10 cellular contexts compared by ENCODE assay signal in genomic region chr10:95360122-95360715, GRCh38.
DNase-seq lines count a peak whose midpoint lies in the region; ATAC-seq lines count a peak whose summit lies in the region.
"Had no signal": no experiment of that assay in that cellular context is flagged by ENCODE, and none has a peak within 500 bp of the region (broad histone marks: within the 10 kb centered on the region; RNA-seq: fewer than 3 reads in every experiment).

No MANE protein-coding gene starts in this region.

- H3K36me3 ChIP-seq in GM23248 (ENCODE audit: low read depth) = no peaks in the 10 kb centered on the region

- no peak overlapping the region; the same call in 1 of the 2 replicates for H2AFZ ChIP-seq in GM23248

- H3K9me3 ChIP-seq in GM23248 (ENCODE audit: low read depth) = no peaks in the 10 kb centered on the region

- no peak overlapping the region for H3K4me2 ChIP-seq in GM23248 (ENCODE audit: unreplicated experiment)

- peak; percentile 41 for DNase-seq in CMK (ENCODE audit: low read depth)
- peak; percentile 2 for DNase-seq in NCI-H446 treated with DMSO at 0.1 percent for 48 hours (lab: John Stamatoyannopoulos, UW)
- DNase-seq in fibroblast of peridontal ligament (ENCODE audit: extremely low read depth) = peak; percentile 43
- DNase-seq in NCI-H524 (lab: John Stamatoyannopoulos, UW) = no peak
- no peak for DNase-seq in GM23248
- no peak for DNase-seq in GDM1 (lab: John Stamatoyannopoulos, UW)
- DNase-seq in NCI-H345 treated with DMSO at 0.1 percent for 48 hours (lab: John Stamatoyannopoulos, UW; ENCODE audit: unreplicated experiment) = no peak
- DNase-seq: DMS79, T-helper 9 cell had no signal

- no peak overlapping the region for H3K4me3 ChIP-seq in GM23248

- no peak overlapping the region for H3K27ac ChIP-seq in GM23248

- H3F3A ChIP-seq in GM23248 (ENCODE audit: insufficient read depth) = no peaks in the 10 kb centered on the region

- in situ Hi-C loops in GM23248 (cut with MboI) = loop anchor here (5.0 to 10.0 kb wide), 2 partner anchors 113 to 155 kb away; no protein-coding TSS in a partner anchor

- no peaks in the 10 kb centered on the region for H3K9me2 ChIP-seq in GM23248 (ENCODE audit: insufficient read depth)

- peak; percentile 60 for ATAC-seq in GM21526 (IDR thresholded peaks at IDR 0.05; ENCODE audit: low FRiP score, unreplicated experiment)

- no peaks in the 10 kb centered on the region for H3K4me1 ChIP-seq in GM23248 (ENCODE audit: insufficient read depth)

- H4K20me1 ChIP-seq in GM23248 (ENCODE audit: insufficient read depth) = no peaks in the 10 kb centered on the region

- no peak overlapping the region for H3K9ac ChIP-seq in GM23248

- H3K79me2 ChIP-seq in GM23248 (ENCODE audit: insufficient read depth) = no peaks in the 10 kb centered on the region

- no peaks in the 10 kb centered on the region for H3K27me3 ChIP-seq in GM23248 (replicated peaks; ENCODE audit: insufficient read depth)

Comparison
In these comparisons a context has a peak if more than half of its experiments do, and no peak if none do; other contexts are left out.
1. DNase-seq: peak in CMK (single experiment), NCI-H446 treated with DMSO at 0.1 percent for 48 hours (single experiment) and fibroblast of peridontal ligament (single experiment); none in NCI-H524 (0 of 2), GM23248 (single experiment), GDM1 (single experiment) and NCI-H345 treated with DMSO at 0.1 percent for 48 hours (single experiment).